In the genomic region with DNA sequence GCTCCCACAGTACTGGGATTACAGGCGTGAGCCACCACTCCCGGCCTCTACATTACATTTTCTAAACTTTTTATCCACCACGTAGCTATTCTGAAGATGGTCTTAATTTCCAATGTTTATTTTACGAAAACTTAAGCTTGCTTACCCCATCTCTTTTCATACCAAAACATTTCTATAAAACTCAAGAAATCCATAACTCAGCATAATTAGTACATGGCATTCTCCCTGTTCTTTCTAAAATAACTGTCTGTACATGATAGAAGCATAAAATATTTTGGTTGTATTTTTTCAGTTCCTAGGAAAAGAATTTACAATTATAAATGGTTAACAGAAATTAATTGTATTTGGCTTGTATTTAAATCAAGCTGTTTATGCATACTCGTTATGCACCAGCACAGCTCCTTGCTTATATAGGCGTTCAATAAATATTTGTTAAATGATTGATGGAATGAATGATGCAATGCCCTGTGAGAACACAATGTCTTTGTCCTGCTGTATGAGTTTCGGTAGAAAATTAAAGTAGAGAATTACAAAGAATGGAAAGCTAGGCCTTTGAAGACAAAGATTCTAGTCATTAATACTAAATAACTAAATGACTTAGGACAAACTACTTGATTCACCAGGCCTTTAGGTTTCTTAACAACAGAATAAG, we compare ENCODE assay signal across 26 cellular contexts.
A peak's percentile ranks its signal among the peaks of the same experiment; 100 is the strongest.
DNase-seq lines count a peak whose midpoint lies in the region; ATAC-seq, FAIRE-seq and TF ChIP-seq lines count a peak whose summit lies in the region.
"Had no signal": no experiment of that assay in that cellular context is flagged by ENCODE, and none has a peak within 500 bp of the region (broad histone marks: within the 10 kb centered on the region; RNA-seq: fewer than 3 reads in every experiment).

No MANE protein-coding gene starts in this region.

- no peak overlapping the region for H3K4me3 Mint-ChIP-seq in progenitor cell of endocrine pancreas (ENCODE audit: low read depth)
- H3K4me3 Mint-ChIP-seq: CD4-positive, alpha-beta memory T cell had no signal

- DNase-seq in COLO829 (ENCODE audit: low spot score) (peak; percentile 19), RCC 7860 (ENCODE audit: low spot score) (no peak), kidney tubule cell (ENCODE audit: low spot score) (peak; percentile 52), progenitor cell of endocrine pancreas (ENCODE audit: low spot score, unreplicated experiment) (no peak), GDM1 (lab: John Stamatoyannopoulos, UW) (no peak), AML-193 (lab: John Stamatoyannopoulos, UW) (no peak)
- DNase-seq: C1 segment of cervical spinal cord; CD4-positive, alpha-beta memory T cell; DMS79 treated with DMSO at 0.1 percent for 48 hours; KG1; MG63; NCI-H1105 treated with DMSO at 0.1 percent for 48 hours; NCI-H146; NCI-H1930; NCI-H2107; NCI-H524 treated with DMSO at 0.1 percent for 48 hours; NCI-H774; PC-9; Right ventricle myocardium superior; RPMI8226 had no signal

- no peaks in the 10 kb centered on the region for H3K36me3 Mint-ChIP-seq in progenitor cell of endocrine pancreas (ENCODE audit: insufficient read depth)
- H3K36me3 Mint-ChIP-seq: CD4-positive, alpha-beta memory T cell had no signal

- peak; percentile 14 for FAIRE-seq in RCC 7860 (lab: Jason Lieb, UNC)
- FAIRE-seq: A204.1, GM12892, H54, HTR-8/SVneo had no signal

- peak overlapping the region; percentile 82 for H3K27ac Mint-ChIP-seq in progenitor cell of endocrine pancreas
- H3K27ac Mint-ChIP-seq: CD4-positive, alpha-beta memory T cell had no signal

- ATAC-seq in HG03354 (IDR thresholded peaks at IDR 0.05; ENCODE audit: poor library complexity, severe bottlenecking, unreplicated experiment) (no peak), HG03439 (IDR thresholded peaks at IDR 0.05; ENCODE audit: unreplicated experiment) (no peak)

- peaks cover 9% of the 10 kb centered on the region for H3K4me1 Mint-ChIP-seq in progenitor cell of endocrine pancreas (ENCODE audit: low read depth)

- H3K9me3 Mint-ChIP-seq in progenitor cell of endocrine pancreas (ENCODE audit: low read depth): no peaks in the 10 kb centered on the region

- no peaks in the 10 kb centered on the region for H3K27me3 Mint-ChIP-seq in progenitor cell of endocrine pancreas

- no peak for TF ChIP-seq CTCF in progenitor cell of endocrine pancreas (IDR thresholded peaks at IDR 0.05; ENCODE audit: unreplicated experiment)

Comparison
In these comparisons a context has a peak if more than half of its experiments do, and no peak if none do; other contexts are left out.
1. DNase-seq: peak in COLO829 (single experiment) and kidney tubule cell (single experiment); none in RCC 7860 (single experiment), progenitor cell of endocrine pancreas (single experiment), GDM1 (single experiment) and AML-193 (0 of 2).